ENCODE assay signal across 8 cellular contexts in the genomic region with DNA sequence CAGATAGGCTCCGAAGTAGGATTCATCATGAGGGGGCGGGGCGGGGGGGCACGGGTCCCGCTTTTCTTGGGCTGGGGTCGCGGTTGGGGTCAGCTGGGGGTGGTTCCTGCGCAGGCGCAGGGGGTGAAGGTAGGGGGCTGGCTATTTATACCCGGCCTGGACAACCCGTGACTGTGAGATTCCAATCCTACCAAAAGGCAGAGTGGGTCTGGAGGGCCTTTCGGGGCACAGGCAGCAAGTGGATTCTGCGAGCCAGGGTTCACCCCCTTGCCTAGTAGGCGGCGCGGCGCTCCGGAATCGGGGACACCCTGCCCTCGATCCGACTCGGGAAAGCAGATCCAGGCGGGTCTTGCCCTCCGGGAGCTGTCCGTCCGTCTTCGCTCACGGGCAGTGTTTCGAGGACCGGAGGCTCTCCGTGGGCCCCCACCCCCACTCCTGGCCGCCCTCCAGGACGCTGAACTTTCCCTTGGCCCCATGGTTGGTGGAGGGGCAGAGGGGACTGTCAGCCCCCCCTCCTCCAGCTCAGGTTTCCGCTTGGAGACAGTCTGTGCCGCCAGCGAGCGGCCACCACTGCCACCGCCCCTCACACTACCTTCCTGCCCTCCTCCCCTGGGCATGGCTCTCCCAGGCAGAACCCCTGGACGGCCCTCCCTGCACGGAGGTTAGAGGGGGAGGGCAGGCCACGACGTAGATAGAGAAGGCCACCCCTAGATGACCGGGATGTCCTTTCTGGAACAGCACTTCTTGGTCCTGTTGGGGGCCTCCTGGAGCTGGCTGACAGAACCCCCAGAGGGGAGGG. TPM values are rescaled to one million over a fixed set of nuclear protein-coding genes. Genes with fewer than 3 reads are reported as not detected.
A peak's percentile ranks its signal among the peaks of the same experiment; 100 is the strongest.
DNase-seq lines count a peak whose midpoint lies in the region; ATAC-seq and TF ChIP-seq lines count a peak whose summit lies in the region.

No MANE protein-coding gene starts in this region.

- H3K4me1 ChIP-seq in CD4-positive, CD25-positive, alpha-beta regulatory T cell (ENCODE audit: control insufficient read depth, insufficient read depth, low read length, poor library complexity, severe bottlenecking), result peaks cover 21% of the 10 kb centered on the region
- peaks cover 15% of the 10 kb centered on the region for H3K4me1 ChIP-seq in OCI-LY1 (ENCODE audit: insufficient read depth, low read length, severe bottlenecking)

- no peaks in the 10 kb centered on the region for H3K9me2 ChIP-seq in OCI-LY1 (ENCODE audit: low read depth, low read length)

- intact Hi-C loops in natural killer cell (cut with micrococcal nuclease), result loop anchor here (2.0 to 10.0 kb wide), 2 partner anchors 47 to 403 kb away; a partner anchor contains a TSS

- peaks cover 0 to 1% (median 0%) of the 10 kb centered on the region in 7 donors for H3K9me3 Mint-ChIP-seq in CD4-positive, CD25-positive, alpha-beta regulatory T cell
- H3K9me3 Mint-ChIP-seq in natural killer cell, result no peaks in the 10 kb centered on the region

- H3K4me2 ChIP-seq in OCI-LY1 (ENCODE audit: low read length), result peak overlapping the region; percentile 80

- H2AFZ ChIP-seq in OCI-LY1 (ENCODE audit: low read length), result no peak overlapping the region

- no peak for ATAC-seq in CD4-positive, CD25-positive, alpha-beta regulatory T cell (ENCODE audit: low read depth in 2 of 2)
- ATAC-seq in natural killer cell (no peak), HG02840 (IDR thresholded peaks at IDR 0.05; ENCODE audit: low FRiP score, unreplicated experiment) (no peak), GM21381 (IDR thresholded peaks at IDR 0.05; ENCODE audit: unreplicated experiment) (no peak), HG03045 (IDR thresholded peaks at IDR 0.05; ENCODE audit: unreplicated experiment) (no peak), HG03095 (IDR thresholded peaks at IDR 0.05; ENCODE audit: unreplicated experiment) (no peak)

- H3K36me3 ChIP-seq in CD4-positive, CD25-positive, alpha-beta regulatory T cell (ENCODE audit: control insufficient read depth, insufficient read depth, low read length), result no peaks in the 10 kb centered on the region
- H3K36me3 ChIP-seq in OCI-LY1 (ENCODE audit: insufficient read depth, low read length), result no peaks in the 10 kb centered on the region

- peaks cover 0 to 31% (median 12%) of the 10 kb centered on the region in 4 donors for H3K4me1 Mint-ChIP-seq in CD4-positive, CD25-positive, alpha-beta regulatory T cell
- H3K4me1 Mint-ChIP-seq in natural killer cell, result peaks cover 22 to 31% of the 10 kb centered on the region in 2 donors

- no peaks in the 10 kb centered on the region for H4K20me1 ChIP-seq in OCI-LY1 (ENCODE audit: insufficient read depth, low read length)

- H3K27ac ChIP-seq in CD4-positive, CD25-positive, alpha-beta regulatory T cell (ENCODE audit: insufficient read depth, low read length, poor library complexity, severe bottlenecking), result no peak overlapping the region
- H3K27ac ChIP-seq in OCI-LY1 (ENCODE audit: low read depth, low read length, poor library complexity, severe bottlenecking), result no peak overlapping the region

- H3K36me3 Mint-ChIP-seq in CD4-positive, CD25-positive, alpha-beta regulatory T cell, result no peaks in the 10 kb centered on the region
- H3K36me3 Mint-ChIP-seq in natural killer cell, result no peaks in the 10 kb centered on the region

- H3K4me3 Mint-ChIP-seq in CD4-positive, CD25-positive, alpha-beta regulatory T cell, result peak overlapping the region; percentile 46 to 85 (median 70)
- H3K4me3 Mint-ChIP-seq in natural killer cell, result peak overlapping the region; percentile 90

- no peak overlapping the region for H3K9ac ChIP-seq in OCI-LY1 (ENCODE audit: low read length)

- no peaks in the 10 kb centered on the region for H3K9me3 ChIP-seq in CD4-positive, CD25-positive, alpha-beta regulatory T cell (ENCODE audit: control insufficient read depth in 2 of 2, low read length in 2 of 2)
- H3K9me3 ChIP-seq in OCI-LY1 (ENCODE audit: low read length), result no peaks in the 10 kb centered on the region

- no peak overlapping the region for H3K4me3 ChIP-seq in CD4-positive, CD25-positive, alpha-beta regulatory T cell (ENCODE audit: low read depth, low read length)
- peak overlapping the region; percentile 53 for H3K4me3 ChIP-seq in OCI-LY1 (ENCODE audit: low read depth, low read length, poor library complexity, severe bottlenecking)

- peaks cover 53% of the 10 kb centered on the region for H3K27me3 Mint-ChIP-seq in CD4-positive, CD25-positive, alpha-beta regulatory T cell
- H3K27me3 Mint-ChIP-seq in natural killer cell (ENCODE audit: low read depth in 2 of 2), result peaks cover 25 to 31% of the 10 kb centered on the region in 2 donors

- H3K27me3 ChIP-seq in CD4-positive, CD25-positive, alpha-beta regulatory T cell (ENCODE audit: control insufficient read depth, insufficient read depth, low read length), result peaks cover 2% of the 10 kb centered on the region
- 0 out of 2 replicates have a peak, but pooled peaks cover 7% of the 10 kb centered on the region for H3K27me3 ChIP-seq in OCI-LY1 (ENCODE audit: insufficient read depth, low read length)

- no peak overlapping the region for H3K27ac Mint-ChIP-seq in CD4-positive, CD25-positive, alpha-beta regulatory T cell
- H3K27ac Mint-ChIP-seq in natural killer cell, result peak overlapping the region in 1 of 2 donors; percentile 16

- H3K79me2 ChIP-seq in OCI-LY1 (ENCODE audit: insufficient read depth, low read length), result no peaks in the 10 kb centered on the region

- no peak for TF ChIP-seq CTCF in OCI-LY1 (IDR thresholded peaks at IDR 0.05; ENCODE audit: low read length)
- TF ChIP-seq CTCF in natural killer cell (IDR thresholded peaks at IDR 0.05), result no peak

- no peaks in the 10 kb centered on the region for H3F3A ChIP-seq in OCI-LY1 (ENCODE audit: insufficient read depth, low read length)

- DNase-seq in CD4-positive, CD25-positive, alpha-beta regulatory T cell, result no peak
- DNase-seq in epidermal melanocyte (ENCODE audit: insufficient read length, low spot score), result peak; percentile 16
- DNase-seq in natural killer cell, result no peak

RNA-seq across cellular contexts. Expression of a gene that starts 0.6 kb away (rescaled TPM):
- total RNA-seq in CD4-positive, CD25-positive, alpha-beta regulatory T cell, result not detected
- not detected for polyA plus RNA-seq in CD4-positive, CD25-positive, alpha-beta regulatory T cell
- total RNA-seq in natural killer cell, result not detected

RNA-seq across cellular contexts. Expression of a gene that starts 12.3 kb away (rescaled TPM):
- total RNA-seq in CD4-positive, CD25-positive, alpha-beta regulatory T cell, result not detected
- polyA plus RNA-seq in CD4-positive, CD25-positive, alpha-beta regulatory T cell, result not detected
- under 1 TPM in 1 of 3 donors, not detected in 2; 0.05 TPM for total RNA-seq in natural killer cell

RNA-seq across cellular contexts. Expression of a gene that starts 19.9 kb away (rescaled TPM):
- not detected for total RNA-seq in CD4-positive, CD25-positive, alpha-beta regulatory T cell
- 1 to 10 TPM in 2 of 4 donors, under 1 TPM in 2; 0.55 to 2.0 (median 1.3) TPM for polyA plus RNA-seq in CD4-positive, CD25-positive, alpha-beta regulatory T cell
- total RNA-seq in natural killer cell, result 1 to 10 TPM in 2 of 3 donors, under 1 TPM in 1; 0.99 to 1.8 (median 1.7) TPM

RNA-seq across cellular contexts. Expression of a gene that starts 25.3 kb away (rescaled TPM):
- 485 TPM for total RNA-seq in CD4-positive, CD25-positive, alpha-beta regulatory T cell
- 100 to 1,000 TPM; 210 to 631 (median 398) TPM for polyA plus RNA-seq in CD4-positive, CD25-positive, alpha-beta regulatory T cell
- total RNA-seq in natural killer cell, result 100 to 1,000 TPM; 483 to 608 (median 492) TPM

RNA-seq across cellular contexts. Expression of a gene that starts 30.1 kb away (rescaled TPM):
- total RNA-seq in CD4-positive, CD25-positive, alpha-beta regulatory T cell, result 31.6 TPM
- polyA plus RNA-seq in CD4-positive, CD25-positive, alpha-beta regulatory T cell, result 10 to 100 TPM; 54.5 to 74.0 (median 59.0) TPM
- 10 to 100 TPM; 30.1 to 38.5 (median 30.3) TPM for total RNA-seq in natural killer cell
